ENCODE assay signal across 8 cellular contexts in genomic region chr5:141960449-141961323, GRCh38. TPM values are rescaled to one million over a fixed set of nuclear protein-coding genes. Genes with fewer than 3 reads are reported as not detected.
DNase-seq lines count a peak whose midpoint lies in the region; TF ChIP-seq lines count a peak whose summit lies in the region.

No MANE protein-coding gene starts in this region.

- H4K20me1 ChIP-seq in GM23248 (ENCODE audit: insufficient read depth) = no peaks in the 10 kb centered on the region
- H4K20me1 ChIP-seq in KMS-11 (ENCODE audit: insufficient read depth) = no peaks in the 10 kb centered on the region

- H3K9me3 ChIP-seq in GM23248 (ENCODE audit: low read depth) = no peaks in the 10 kb centered on the region

- in situ Hi-C loops in GM23248 (cut with MboI) = loop anchor here (5.0 kb wide), 1 partner anchor 268 kb away; no protein-coding TSS in a partner anchor

- H3K27me3 ChIP-seq in GM23248 (replicated peaks; ENCODE audit: insufficient read depth) (no peaks in the 10 kb centered on the region), KMS-11 (ENCODE audit: insufficient read depth, low read depth) (no peaks in the 10 kb centered on the region)

- H3K4me1 ChIP-seq in GM23248 (ENCODE audit: insufficient read depth) = peaks cover 3% of the 10 kb centered on the region; the same call in 1 of the 2 replicates
- H3K4me1 ChIP-seq in KMS-11 (ENCODE audit: low read depth, poor library complexity, severe bottlenecking) = peaks cover 18% of the 10 kb centered on the region

- peak overlapping the region; percentile 61 for H3K9ac ChIP-seq in GM23248
- H3K9ac ChIP-seq in KMS-11 = no peak overlapping the region

- peak; percentile 89 for TF ChIP-seq CTCF in KMS-11 (conservative IDR thresholded peaks at IDR 0.05; ENCODE audit: low read depth, low read length)

- H3K36me3 ChIP-seq in GM23248 (ENCODE audit: low read depth) (no peaks in the 10 kb centered on the region), KMS-11 (ENCODE audit: insufficient read depth) (no peaks in the 10 kb centered on the region)

- no peaks in the 10 kb centered on the region for H3F3A ChIP-seq in GM23248 (ENCODE audit: insufficient read depth)

- H3K9me2 ChIP-seq in GM23248 (ENCODE audit: insufficient read depth) = no peaks in the 10 kb centered on the region

- H3K27ac ChIP-seq in GM23248 = no peak overlapping the region
- no peak overlapping the region for H3K27ac ChIP-seq in KMS-11
- H3K27ac ChIP-seq in temporal lobe (ENCODE audit: low read depth, low read length) = peak overlapping the region; percentile 6

- H3K79me2 ChIP-seq in GM23248 (ENCODE audit: insufficient read depth) = no peaks in the 10 kb centered on the region
- H3K79me2 ChIP-seq in KMS-11 (ENCODE audit: insufficient read depth, low read depth) = no peaks in the 10 kb centered on the region

- peak; percentile 87 for DNase-seq in ELR (ENCODE audit: low read depth)
- peak; percentile 85 for DNase-seq in GM23248
- DNase-seq in RKO (ENCODE audit: low spot score) = peak; percentile 89
- DNase-seq in activated T-cell treated with anti-CD3 and anti-CD28 coated beads, Interleukin-2, amount 50 U/mL, for 48 hours = peak; percentile 94 to 96
- DNase-seq in fibroblast of peridontal ligament (ENCODE audit: extremely low read depth) = peak; percentile 87
- DNase-seq in nucleus accumbens (lab: John Stamatoyannopoulos, UW) = peak in 55 of 56 donors; percentile 16 to 95 (median 78)

- WGBS in GM23248 (ENCODE audit: low coverage in 1 of 2, low lambda C conversion rate in 2 of 2, missing lambda C conversion rate in 2 of 2), 2 experiments = 24% methylated on average over 14 of the region's 14 CpGs

- H3K4me2 ChIP-seq in GM23248 (ENCODE audit: unreplicated experiment) (peak overlapping the region; percentile 64), KMS-11 (peak overlapping the region; percentile 67)

- H2AFZ ChIP-seq in GM23248 (peak overlapping the region; percentile 90), KMS-11 (ENCODE audit: low read depth) (peak overlapping the region; percentile 72)

- no peak overlapping the region for H3K4me3 ChIP-seq in GM23248
- H3K4me3 ChIP-seq in KMS-11 (IDR thresholded peaks at IDR 0.05; ENCODE audit: insufficient read depth, low read depth, low read length) = no peak overlapping the region

RNA-seq across cellular contexts. Expression of gene PCDH12, which starts 2.7 kb away (rescaled TPM):
- total RNA-seq in GM23248 (2014; rRNA removed; shearing (Covaris generic)) = 0.13 TPM in 1 of 2 replicates, not detected in the other
- polyA plus RNA-seq in GM23248 (2016; fragmentation: Nextera tagmentation; extraction: Ambion mirVana) = 0.11 and 0.36 TPM in 2 replicates
- 3.4 TPM for total RNA-seq in temporal lobe

RNA-seq across cellular contexts. Expression of gene RNF14, which starts 8.2 kb away (rescaled TPM):
- total RNA-seq in GM23248 (2014; rRNA removed; shearing (Covaris generic)) = 101 and 110 TPM in 2 replicates
- polyA plus RNA-seq in GM23248 (2016; fragmentation: Nextera tagmentation; extraction: Ambion mirVana) = 77.8 and 81.1 TPM in 2 replicates
- 41.8 TPM for total RNA-seq in temporal lobe

RNA-seq across cellular contexts. Expression of gene DELE1, which starts 37.0 kb away (rescaled TPM):
- total RNA-seq in GM23248 (2014; rRNA removed; shearing (Covaris generic)) = 39.5 and 47.9 TPM in 2 replicates
- 28.9 and 35.1 TPM in 2 replicates for polyA plus RNA-seq in GM23248 (2016; fragmentation: Nextera tagmentation; extraction: Ambion mirVana)
- 34.4 TPM for total RNA-seq in temporal lobe

RNA-seq across cellular contexts. Expression of gene GNPDA1, which starts 52.1 kb away (rescaled TPM):
- 24.8 and 28.7 TPM in 2 replicates for total RNA-seq in GM23248 (2014; rRNA removed; shearing (Covaris generic))
- 27.6 and 31.5 TPM in 2 replicates for polyA plus RNA-seq in GM23248 (2016; fragmentation: Nextera tagmentation; extraction: Ambion mirVana)
- total RNA-seq in temporal lobe = 16.0 TPM
